ENCODE assay signal across 10 cellular contexts in genomic region chr10:78248651-78249464, GRCh38.
A peak's percentile ranks its signal among the peaks of the same experiment; 100 is the strongest.
DNase-seq lines count a peak whose midpoint lies in the region; TF ChIP-seq lines count a peak whose summit lies in the region.
"Had no signal": no experiment of that assay in that cellular context is flagged by ENCODE, and none has a peak within 500 bp of the region (broad histone marks: within the 10 kb centered on the region; RNA-seq: fewer than 3 reads in every experiment).

No MANE protein-coding gene starts in this region.

- no peaks in the 10 kb centered on the region for H4K20me1 ChIP-seq in PC-9 (ENCODE audit: insufficient read depth)

- H3K79me2 ChIP-seq in PC-9 (ENCODE audit: low read depth) = no peaks in the 10 kb centered on the region

- H3K27me3 ChIP-seq in stomach smooth muscle (ENCODE audit: control insufficient read depth in 1 of 2, insufficient read depth in 2 of 2, low read length in 2 of 2) (no peaks in the 10 kb centered on the region), PC-9 (ENCODE audit: insufficient read depth, low read depth) (no peaks in the 10 kb centered on the region), left ventricle myocardium inferior (ENCODE audit: low read depth) (no peaks in the 10 kb centered on the region)

- H3K4me2 ChIP-seq in PC-9 = no peak overlapping the region

- H2AFZ ChIP-seq in PC-9 = no peak overlapping the region

- H3K4me1 ChIP-seq in stomach smooth muscle (ENCODE audit: control insufficient read depth, insufficient read depth, low read length) = peaks cover 21% of the 10 kb centered on the region
- no peaks in the 10 kb centered on the region for H3K4me1 ChIP-seq in PC-9 (replicated peaks; ENCODE audit: insufficient read depth)
- H3K4me1 ChIP-seq in left ventricle myocardium inferior = no peaks in the 10 kb centered on the region

- DNase-seq in GM03348 (ENCODE audit: low spot score) (peak; percentile 87), astrocyte of the hippocampus (ENCODE audit: low read depth, low spot score) (peak; percentile 96), iris pigment epithelial cell (ENCODE audit: low read depth) (peak; percentile 54), HPDE6-E6E7 (ENCODE audit: extremely low spot score) (no peak), NCI-H187 (lab: John Stamatoyannopoulos, UW) (no peak), PC-9 (no peak), left ventricle myocardium inferior (no peak)
- DNase-seq: DND-41, T-helper 17 cell had no signal

- H3K27ac ChIP-seq in stomach smooth muscle (ENCODE audit: low read length) (peak overlapping the region; percentile 70), PC-9 (no peak overlapping the region), left ventricle myocardium inferior (replicated peaks) (no peak overlapping the region)

- no peaks in the 10 kb centered on the region for H3F3A ChIP-seq in PC-9 (ENCODE audit: insufficient read depth, low read depth)

- TF ChIP-seq CTCF in PC-9 (conservative IDR thresholded peaks at IDR 0.05) (no peak), left ventricle myocardium inferior (IDR thresholded peaks at IDR 0.05; ENCODE audit: borderline replicate concordance) (no peak)

- peak overlapping the region; percentile 24 to 65 for H3K4me3 ChIP-seq in stomach smooth muscle (ENCODE audit: low read length in 2 of 2)
- H3K4me3 ChIP-seq in PC-9 = no peak overlapping the region
- H3K4me3 ChIP-seq in left ventricle myocardium inferior = no peak overlapping the region

- H3K9me2 ChIP-seq in PC-9 (ENCODE audit: insufficient read depth) = no peaks in the 10 kb centered on the region

- POLR2A ChIA-PET in PC-9 (lab: Charles Lee; ENCODE audit: unreplicated experiment) = no interaction called here

- H3K9me3 ChIP-seq in stomach smooth muscle (ENCODE audit: control insufficient read depth in 2 of 2, low read length in 2 of 2) = no peaks in the 10 kb centered on the region
- H3K9me3 ChIP-seq in PC-9 (ENCODE audit: insufficient read depth, low read depth) = no peaks in the 10 kb centered on the region
- H3K9me3 ChIP-seq in left ventricle myocardium inferior (replicated peaks) = peaks cover 9% of the 10 kb centered on the region

- no TSS peak for BruUV-seq in PC-9 (replicated peaks; lab: Mats Ljungman, UMichigan)

- CTCF ChIA-PET in PC-9 (lab: Charles Lee) = no interaction called here

- intact Hi-C loops in PC-9 (cut with micrococcal nuclease; ENCODE audit: unreplicated experiment) (no loop called here), left ventricle myocardium inferior (cut with micrococcal nuclease) (no loop called here)

- H3K36me3 ChIP-seq in stomach smooth muscle (ENCODE audit: control insufficient read depth in 2 of 2, insufficient read depth in 2 of 2, low read length in 2 of 2) = no peaks in the 10 kb centered on the region
- H3K36me3 ChIP-seq in PC-9 (ENCODE audit: low read depth) = no peaks in the 10 kb centered on the region
- H3K36me3 ChIP-seq in left ventricle myocardium inferior = no peaks in the 10 kb centered on the region

- peak overlapping the region in 1 of 2 donors; percentile 36 for H3K9ac ChIP-seq in stomach smooth muscle (ENCODE audit: low read length in 2 of 2)

Comparison
In these comparisons a context has a peak if more than half of its experiments do, and no peak if none do; other contexts are left out.
1. DNase-seq: peak in GM03348 (single experiment), astrocyte of the hippocampus (single experiment) and iris pigment epithelial cell (single experiment); none in HPDE6-E6E7 (single experiment), NCI-H187 (0 of 2), PC-9 (0 of 2) and left ventricle myocardium inferior (single experiment).
2. H3K4me3 ChIP-seq: peak in stomach smooth muscle (2 of 2); none in PC-9 (single experiment) and left ventricle myocardium inferior (single experiment).